35 cellular contexts compared by ENCODE assay signal in genomic region chr1:67648582-67649326, GRCh38. TPM values are rescaled to one million over a fixed set of nuclear protein-coding genes. Genes with fewer than 3 reads are reported as not detected.
A peak's percentile ranks its signal among the peaks of the same experiment; 100 is the strongest.
DNase-seq lines count a peak whose midpoint lies in the region; FAIRE-seq and TF ChIP-seq lines count a peak whose summit lies in the region.
"Had no signal": no experiment of that assay in that cellular context is flagged by ENCODE, and none has a peak within 500 bp of the region (broad histone marks: within the 10 kb centered on the region; RNA-seq: fewer than 3 reads in every experiment).

No MANE protein-coding gene starts in this region.

- no CpG with 5 or more reads among the region's 6 CpGs for WGBS in iPS DF 6.9 (ENCODE audit: insufficient coverage, insufficient read length)

- FAIRE-seq in frontal cortex (lab: Jason Lieb, UNC): no peak
- FAIRE-seq: A549, G401.6, GM19239, kidney had no signal

- POLR2A ChIA-PET in A673 (lab: Charles Lee; ENCODE audit: low non-redundant PET) (no interaction called here), HEK293 (lab: Yijun Ruan, JAX) (interaction anchor here (5.6 kb wide), 1 partner anchor 37 kb away, joined by 33 read pairs; the partner anchor contains the start of gene GADD45A)

- H3K27ac ChIP-seq in A673 (ENCODE audit: low read depth, low read length, poor library complexity, severe bottlenecking) (no peak overlapping the region), HEK293 (ENCODE audit: extremely low read depth, low read depth, low read length) (no peak overlapping the region), VCaP (peak overlapping the region; percentile 97), iPS DF 6.9 (ENCODE audit: low read length) (no peak overlapping the region)
- H3K27ac ChIP-seq: A549, cardiac muscle cell, esophagus squamous epithelium, HL-60, SK-N-MC, thoracic aorta, uterus had no signal

- peak; percentile 27 for TF ChIP-seq CTCF in A673 (conservative IDR thresholded peaks at IDR 0.05; ENCODE audit: low read depth, low read length)
- TF ChIP-seq CTCF in HEK293 (tag by site-specific recombination; IDR thresholded peaks at IDR 0.05): no peak
- no peak for TF ChIP-seq CTCF in VCaP (conservative IDR thresholded peaks at IDR 0.05)

- CTCF ChIA-PET in A673 (lab: Charles Lee) (no interaction called here), HEK293 (lab: Yijun Ruan, JAX) (interaction anchor here (0.8 to 1.7 kb wide), 4 partner anchors 10 to 113 kb away, joined by 3 to 7 read pairs (median 5); no protein-coding TSS in a partner anchor)

- H3K4me3 ChIP-seq in A673 (ENCODE audit: low read depth, low read length, poor library complexity, severe bottlenecking) (no peak overlapping the region), HEK293 (ENCODE audit: low read depth, low read length) (no peak overlapping the region), iPS DF 6.9 (ENCODE audit: low read length) (no peak overlapping the region)
- H3K4me3 ChIP-seq: A549, ascending aorta, cardiac muscle cell, esophagus squamous epithelium, gastrocnemius medialis, SK-N-MC, thoracic aorta, uterus had no signal

- peaks cover 10% of the 10 kb centered on the region for H3K4me1 ChIP-seq in A673 (ENCODE audit: insufficient read depth, low read length, poor library complexity, severe bottlenecking)
- H3K4me1 ChIP-seq in HEK293 (ENCODE audit: control insufficient read depth, insufficient read depth, low read length): peaks cover 8% of the 10 kb centered on the region; the same call in 1 of the 2 replicates
- H3K4me1 ChIP-seq in iPS DF 6.9 (ENCODE audit: control insufficient read depth, insufficient read depth, low read length): no peaks in the 10 kb centered on the region

- intact Hi-C loops in A673 (cut with micrococcal nuclease; ENCODE audit: unreplicated experiment): no loop called here

- no peaks in the 10 kb centered on the region for H3K27me3 ChIP-seq in A673 (replicated peaks; ENCODE audit: insufficient read depth, low read depth, low read length, poor library complexity)
- H3K27me3 ChIP-seq in iPS DF 6.9 (ENCODE audit: control insufficient read depth, insufficient read depth, low read length): no peaks in the 10 kb centered on the region
- H3K27me3 ChIP-seq: ascending aorta, cardiac muscle cell, esophagus squamous epithelium, gastrocnemius medialis, uterus had no signal

- DNase-seq in A673 (ENCODE audit: low spot score) (no peak), iPS DF 6.9 (ENCODE audit: low read depth, low spot score) (peak; percentile 16), frontal cortex (ENCODE audit: low spot score in 2 of 2) (no peak), NCI-H1105 treated with DMSO at 0.1 percent for 48 hours (lab: John Stamatoyannopoulos, UW) (no peak), NCI-H146 treated with DMSO at 0.1 percent for 48 hours (lab: John Stamatoyannopoulos, UW; ENCODE audit: unreplicated experiment) (no peak)
- DNase-seq in activated effector memory CD4-positive, alpha-beta T cell treated with Interleukin-2 at 50 U/mL for 16 hours: no peak
- DNase-seq: activated CD4-positive, alpha-beta T cell treated with anti-CD3 and anti-CD28 coated beads for 36 hours; activated CD8-positive, alpha-beta memory T cell treated with anti-CD3 and anti-CD28 coated beads for 24 hours; activated effector memory CD4-positive, alpha-beta T cell treated with anti-CD3 and anti-CD28 coated beads, Interleukin-2, amount 50 U/mL, for 16 hours; activated naive CD8-positive, alpha-beta T cell treated with anti-CD3 and anti-CD28 coated beads, Interleukin-2, amount 10 ng/mL, durations not matched to agents 7 days and 5 days; CD8-positive, alpha-beta memory T cell; cortex of kidney; DMS153; effector memory CD8-positive, alpha-beta T cell; esophagus squamous epithelium; gastrocnemius medialis; HFFc6; hypothalamus; kidney; naive thymus-derived CD4-positive, alpha-beta T cell; NCI-H2029 treated with DMSO at 0.1 percent for 48 hours; NCI-H2227 treated with DMSO at 0.1 percent for 48 hours; NCI-H748 treated with DMSO at 0.1 percent for 48 hours; occipital lobe; uterus had no signal

- BruUV-seq in A673 (replicated peaks; lab: Mats Ljungman, UMichigan): no TSS peak

- H3K36me3 ChIP-seq in A673 (ENCODE audit: insufficient read depth, low read length, poor library complexity, severe bottlenecking) (no peaks in the 10 kb centered on the region), HEK293 (ENCODE audit: control insufficient read depth in 2 of 2, insufficient read depth in 1 of 2, low read length in 2 of 2) (no peaks in the 10 kb centered on the region), iPS DF 6.9 (ENCODE audit: control insufficient read depth, insufficient read depth, low read length) (no peaks in the 10 kb centered on the region)
- H3K36me3 ChIP-seq: ascending aorta, cardiac muscle cell, esophagus squamous epithelium, gastrocnemius medialis, thoracic aorta, uterus had no signal

- H3K9me3 ChIP-seq in A673 (ENCODE audit: low read depth, low read length, poor library complexity, severe bottlenecking) (no peaks in the 10 kb centered on the region), HEK293 (ENCODE audit: control insufficient read depth, insufficient read depth, low read depth, low read length) (no peaks in the 10 kb centered on the region), iPS DF 6.9 (ENCODE audit: control insufficient read depth, insufficient read depth, low read length) (no peaks in the 10 kb centered on the region)
- H3K9me3 ChIP-seq: A549, ascending aorta, esophagus squamous epithelium, gastrocnemius medialis, thoracic aorta, uterus had no signal

TF ChIP-seq in HEK293, 187 proteins besides CTCF, POLR2A, EP300 and RAD21:
- peak; percentile 66 for TF ChIP-seq PRDM10 (tag by site-specific recombination; IDR thresholded peaks at IDR 0.05)
- no peak for TF ChIP-seq ZBTB49 (tag by site-specific recombination; IDR thresholded peaks at IDR 0.05; ENCODE audit: low read depth)
- TF ChIP-seq AEBP2 (tag by site-specific recombination; IDR thresholded peaks at IDR 0.05; ENCODE audit: borderline replicate concordance): no peak
TF ChIP-seq in HEK293: peak in this region for 1.

RNA-seq across cellular contexts. Expression of gene GADD45A, which starts 36.2 kb away (rescaled TPM):
- 34.7 and 39.7 TPM in 2 replicates for total RNA-seq in A673 (2021)
- total RNA-seq in frontal cortex: 6.1 TPM
